2 cellular contexts compared by ENCODE assay signal in genomic region chr2:120904379-120904778, GRCh38.
TF ChIP-seq lines count a peak whose summit lies in the region.

No MANE protein-coding gene starts in this region.

TF ChIP-seq in SK-N-SH, 30 proteins besides CTCF, POLR2A, EP300 and RAD21 (continued from another document):
- no peak for TF ChIP-seq ZBTB33 (IDR thresholded peaks at IDR 0.05; ENCODE audit: borderline replicate concordance, low read depth)
- TF ChIP-seq SMC3 (IDR thresholded peaks at IDR 0.05; ENCODE audit: low read depth, low read length): no peak
- no peak for TF ChIP-seq FOXJ3 (CRISPR knock-in tag; IDR thresholded peaks at IDR 0.05)
- no peak for TF ChIP-seq GATA2 (CRISPR knock-in tag; IDR thresholded peaks at IDR 0.05)
- TF ChIP-seq TEAD4 (IDR thresholded peaks at IDR 0.05; ENCODE audit: borderline replicate concordance, insufficient read depth): no peak
- TF ChIP-seq POLR2AphosphoS5 (IDR thresholded peaks at IDR 0.05; ENCODE audit: low read depth, low read length): no peak
- no peak for TF ChIP-seq FOXM1 (IDR thresholded peaks at IDR 0.05; ENCODE audit: low read depth)
- no peak for TF ChIP-seq RCOR1 (IDR thresholded peaks at IDR 0.05; ENCODE audit: low read length)
- TF ChIP-seq MEF2A (IDR thresholded peaks at IDR 0.05; ENCODE audit: borderline replicate concordance, low read depth): no peak
- no peak for TF ChIP-seq YY1 (IDR thresholded peaks at IDR 0.05; ENCODE audit: low read depth)
- no peak for TF ChIP-seq RXRA (IDR thresholded peaks at IDR 0.05; ENCODE audit: borderline replicate concordance, low read depth)
- no peak for TF ChIP-seq FOSL2 (IDR thresholded peaks at IDR 0.05; ENCODE audit: borderline replicate concordance, low read depth)

TF ChIP-seq in SK-N-SH treated with all-trans-retinoic acid at 6 μM for 48 hours, 23 proteins besides CTCF, POLR2A, EP300 and RAD21 (continued from another document):
- TF ChIP-seq PATZ1 (CRISPR knock-in tag; IDR thresholded peaks at IDR 0.05; ENCODE audit: borderline replicate concordance) (no peak), ZNF565 (CRISPR knock-in tag; conservative IDR thresholded peaks at IDR 0.05; ENCODE audit: low read depth) (no peak), ZNF70 (CRISPR knock-in tag; IDR thresholded peaks at IDR 0.05) (no peak), CSDC2 (CRISPR knock-in tag; IDR thresholded peaks at IDR 0.05) (no peak), TSHZ2 (CRISPR knock-in tag; IDR thresholded peaks at IDR 0.05) (no peak), CREB5 (CRISPR knock-in tag; IDR thresholded peaks at IDR 0.05; ENCODE audit: low read depth) (no peak), ZFP3 (CRISPR knock-in tag; IDR thresholded peaks at IDR 0.05) (no peak), TCF4 (CRISPR knock-in tag; IDR thresholded peaks at IDR 0.05; ENCODE audit: borderline replicate concordance) (no peak)
